28 cellular contexts compared by ENCODE assay signal in genomic region chr2:42414648-42415047, GRCh38.
"Had no signal": no experiment of that assay in that cellular context is flagged by ENCODE, and none has a peak within 500 bp of the region (broad histone marks: within the 10 kb centered on the region; RNA-seq: fewer than 3 reads in every experiment).

No MANE protein-coding gene starts in this region.

- DNase-seq: colonic mucosa; cortex of kidney; dermis blood vessel endothelial cell; dorsolateral prefrontal cortex; effector CD4-positive, alpha-beta T cell; effector CD8-positive, alpha-beta T cell; effector memory CD4-positive, alpha-beta T cell; effector memory CD8-positive, alpha-beta T cell; endodermal cell; erythroblast; esophagus squamous epithelium; foreskin fibroblast; foreskin keratinocyte; foreskin melanocyte; gastrocnemius medialis; glutamatergic neuron; head of caudate nucleus; heart left ventricle; heart right ventricle had no signal

- H3K9me3 ChIP-seq: colonic mucosa, gastrocnemius medialis had no signal

- H3K27ac ChIP-seq: colonic mucosa, coronary artery, dorsolateral prefrontal cortex, epithelial cell of prostate, esophagus muscularis mucosa, esophagus squamous epithelium, foreskin keratinocyte, gastrocnemius medialis, gastroesophageal sphincter, heart left ventricle, heart right ventricle had no signal

- H3K36me3 ChIP-seq: colonic mucosa, esophagus muscularis mucosa, esophagus squamous epithelium, gastrocnemius medialis, gastroesophageal sphincter, heart left ventricle, heart right ventricle had no signal

- FAIRE-seq: colon, endometrium, endothelial cell of umbilical vein, frontal cortex had no signal

- H3K4me1 ChIP-seq: colonic mucosa, esophagus muscularis mucosa, esophagus squamous epithelium, gastrocnemius medialis, gastroesophageal sphincter, heart left ventricle, heart right ventricle had no signal

- H3K27me3 ChIP-seq: colonic mucosa, dorsolateral prefrontal cortex, esophagus muscularis mucosa, esophagus squamous epithelium, foreskin keratinocyte, gastroesophageal sphincter, heart left ventricle, heart right ventricle had no signal

- ATAC-seq: effector memory CD8-positive, alpha-beta T cell; esophagus mucosa; foreskin keratinocyte; gastrocnemius medialis; gastroesophageal sphincter; heart left ventricle; heart right ventricle had no signal

- H3K4me3 ChIP-seq: colonic mucosa, coronary artery, dorsolateral prefrontal cortex, esophagus muscularis mucosa, esophagus squamous epithelium, gastrocnemius medialis, gastroesophageal sphincter, heart left ventricle, heart right ventricle had no signal
